Comparison of ENCODE assay signal across 6 cellular contexts in the genomic region with DNA sequence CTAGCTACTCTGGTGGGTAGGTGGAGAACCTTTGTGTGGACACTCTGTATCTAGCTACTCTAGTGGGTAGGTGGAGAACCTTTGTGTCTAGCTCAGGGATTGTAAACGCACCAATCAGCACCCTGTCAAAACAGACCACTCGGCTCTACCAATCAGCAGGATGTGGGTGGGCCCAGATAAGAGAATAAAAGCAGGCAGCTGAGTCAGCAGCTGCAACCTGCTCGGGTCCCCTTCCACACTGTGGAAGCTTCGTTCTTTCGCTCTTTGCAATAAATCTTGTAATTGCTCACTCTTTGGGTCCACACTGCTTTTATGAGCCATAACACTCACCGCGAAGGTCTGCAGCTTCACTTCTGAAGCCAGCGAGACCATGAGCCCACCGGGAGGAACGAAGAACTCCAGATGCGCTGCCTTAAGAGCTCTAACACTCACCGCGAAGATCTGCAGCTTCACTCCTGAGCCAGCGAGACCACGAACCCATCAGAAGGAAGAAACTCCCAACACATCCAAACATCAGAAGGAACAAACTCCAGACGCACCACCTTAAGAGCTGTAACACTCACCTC. TPM values are rescaled to one million over a fixed set of nuclear protein-coding genes. Genes with fewer than 3 reads are reported as not detected.
"Had no signal": no experiment of that assay in that cellular context is flagged by ENCODE, and none has a peak within 500 bp of the region (broad histone marks: within the 10 kb centered on the region; RNA-seq: fewer than 3 reads in every experiment).

No MANE protein-coding gene starts in this region.

RNA-seq across cellular contexts. Expression of a gene that starts 29.7 kb away (rescaled TPM):
- total RNA-seq: LHCN-M2, MCF 10A, NCI-H460, PC-9, RPMI7951, SK-MEL-5 had no signal
